Comparison of ENCODE assay signal across 8 cellular contexts in the genomic region with DNA sequence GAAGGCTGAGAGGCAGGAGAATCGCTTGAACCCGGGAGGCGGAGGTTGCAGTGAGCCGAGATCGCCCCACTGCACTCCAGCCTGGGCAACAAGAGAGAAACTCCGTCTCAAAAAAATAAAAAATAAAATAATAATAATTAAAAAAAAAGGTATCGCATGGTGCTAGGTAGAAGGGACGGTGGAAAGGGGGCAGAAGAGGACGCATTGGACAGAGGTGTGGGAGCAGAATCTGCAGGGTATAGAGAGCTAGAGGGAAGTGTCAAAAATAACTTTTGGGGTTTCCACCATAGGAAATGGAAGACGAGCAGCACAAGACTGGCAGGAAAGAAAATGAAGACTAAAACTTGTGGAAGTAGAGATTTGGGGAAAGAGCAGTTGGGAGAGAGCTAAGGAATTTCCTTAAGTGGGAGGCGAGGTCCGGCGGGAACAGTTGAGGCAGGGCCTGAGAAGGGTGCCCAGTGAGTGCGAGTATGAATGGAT. TPM values are rescaled to one million over a fixed set of nuclear protein-coding genes. Genes with fewer than 3 reads are reported as not detected.
DNase-seq lines count a peak whose midpoint lies in the region; ATAC-seq, FAIRE-seq and TF ChIP-seq lines count a peak whose summit lies in the region.

No MANE protein-coding gene starts in this region.

- H3K27ac ChIP-seq in A673 (ENCODE audit: low read depth, low read length, poor library complexity, severe bottlenecking), result peak overlapping the region; percentile 94
- peak overlapping the region; percentile 91 for H3K27ac ChIP-seq in K562 (ENCODE audit: extremely low read depth, low read depth, low read length)
- H3K27ac ChIP-seq in right lobe of liver, result peak overlapping the region; percentile 23 to 92 (median 90)
- peak overlapping the region; percentile 94 to 96 (median 96) for H3K27ac ChIP-seq in upper lobe of left lung

- intact Hi-C loops in A673 (cut with micrococcal nuclease; ENCODE audit: unreplicated experiment) (loop anchor here (5.0 kb wide), 1 partner anchor 106 kb away; a partner anchor contains a TSS), K562 (cut with micrococcal nuclease) (loop anchor here (5.0 kb wide), 2 partner anchors 106 to 286 kb away; a partner anchor contains a TSS), right lobe of liver (cut with DNase I) (no loop called here)

- POLR2A ChIA-PET in A673 (lab: Charles Lee; ENCODE audit: low non-redundant PET) (no interaction called here), K562 (lab: Yijun Ruan, JAX) (interaction anchor here (0.5 to 5.5 kb wide), 6 partner anchors 10 to 128 kb away, joined by 3 to 25 read pairs (median 4); a partner anchor contains a TSS)

- no peak for FAIRE-seq in K562 (lab: Jason Lieb, UNC)

- no peak for TF ChIP-seq RAD21 in K562 (CRISPR knock-in tag; conservative IDR thresholded peaks at IDR 0.05 in 1 of 2, IDR thresholded peaks at IDR 0.05 in 1 of 2)

- H3K36me3 ChIP-seq in A673 (ENCODE audit: insufficient read depth, low read length, poor library complexity, severe bottlenecking) (no peaks in the 10 kb centered on the region), K562 (ENCODE audit: control insufficient read depth, insufficient read depth, low read length) (no peaks in the 10 kb centered on the region), right lobe of liver (no peaks in the 10 kb centered on the region), upper lobe of left lung (no peaks in the 10 kb centered on the region)

- H3K9me3 ChIP-seq in A673 (ENCODE audit: low read depth, low read length, poor library complexity, severe bottlenecking), result no peaks in the 10 kb centered on the region
- H3K9me3 ChIP-seq in K562 (replicated peaks; ENCODE audit: control insufficient read depth, insufficient read depth, low read depth, low read length), result no peaks in the 10 kb centered on the region
- H3K9me3 ChIP-seq in right lobe of liver, result no peaks in the 10 kb centered on the region
- no peaks in the 10 kb centered on the region for H3K9me3 ChIP-seq in upper lobe of left lung

- peaks cover 37% of the 10 kb centered on the region for H4K20me1 ChIP-seq in K562 (replicated peaks; ENCODE audit: control insufficient read depth, insufficient read depth, low read length)

- no peak for TF ChIP-seq EP300 in K562 (IDR thresholded peaks at IDR 0.05; ENCODE audit: low read length)
- no peak for TF ChIP-seq EP300 in upper lobe of left lung (IDR thresholded peaks at IDR 0.05)

- H2AFZ ChIP-seq in K562 (ENCODE audit: low read depth, low read length), result peak overlapping the region; percentile 94

- H3K79me2 ChIP-seq in K562 (ENCODE audit: control insufficient read depth, insufficient read depth, low read length), result peaks cover 44% of the 10 kb centered on the region

- WGBS in K562 (ENCODE audit: insufficient coverage, low coverage, missing lambda C conversion rate), result under 1% methylated on average over 14 of the region's 14 CpGs
- 5% methylated on average over 14 of the region's 14 CpGs for WGBS in right lobe of liver (ENCODE audit: insufficient coverage, low coverage, low lambda C conversion rate, missing lambda C conversion rate)
- 2 to 7% methylated on average over 14 of the region's 14 CpGs for WGBS in upper lobe of left lung, 2 donors

- H3K27me3 ChIP-seq in A673 (replicated peaks; ENCODE audit: insufficient read depth, low read depth, low read length, poor library complexity), result no peaks in the 10 kb centered on the region
- no peaks in the 10 kb centered on the region for H3K27me3 ChIP-seq in K562 (ENCODE audit: control insufficient read depth in 2 of 2, insufficient read depth in 2 of 2, low read length in 2 of 2)
- H3K27me3 ChIP-seq in right lobe of liver, result peaks cover 0 to 4% of the 10 kb centered on the region in 2 donors
- H3K27me3 ChIP-seq in upper lobe of left lung, result peaks cover 0 to 2% (median 0%) of the 10 kb centered on the region in 4 donors

- H3K4me1 ChIP-seq in A673 (ENCODE audit: insufficient read depth, low read length, poor library complexity, severe bottlenecking) (peaks cover 10% of the 10 kb centered on the region), K562 (replicated peaks in 1 of 2; ENCODE audit: control insufficient read depth in 2 of 2, insufficient read depth in 2 of 2, low read length in 2 of 2) (peaks cover 17 to 22% of the 10 kb centered on the region in 2 experiments), right lobe of liver (peaks cover 0 to 39% (median 8%) of the 10 kb centered on the region in 4 donors), upper lobe of left lung (peaks cover 23 to 55% (median 42%) of the 10 kb centered on the region in 4 donors)

- ATAC-seq in HG03196 (IDR thresholded peaks at IDR 0.05; ENCODE audit: unreplicated experiment) (peak; percentile 0), K562 (peak; percentile 4), right lobe of liver (peak in 3 of 4 donors; percentile 2 to 8 (median 2)), upper lobe of left lung (ENCODE audit: low FRiP score in 2 of 2) (peak; percentile 10 to 25)

- CTCF ChIA-PET in A673 (lab: Charles Lee), result no interaction called here
- CTCF ChIA-PET in K562 (lab: Yijun Ruan, JAX; ENCODE audit: low intra/inter-chr PET ratio), result no interaction called here

- in situ Hi-C loops in K562 (cut with MboI), result no loop called here

- H3K4me2 ChIP-seq in K562 (ENCODE audit: insufficient read depth, low read length), result peak overlapping the region; percentile 94

- H3K4me3 ChIP-seq in A673 (ENCODE audit: low read depth, low read length, poor library complexity, severe bottlenecking) (peak overlapping the region; percentile 85), K562 (peak overlapping the region; percentile 82), right lobe of liver (peak overlapping the region; percentile 74 to 88 (median 74)), upper lobe of left lung (peak overlapping the region; percentile 42 to 95 (median 80))

- TF ChIP-seq POLR2A in K562 (conservative IDR thresholded peaks at IDR 0.05) (no peak), right lobe of liver (IDR thresholded peaks at IDR 0.05) (no peak), upper lobe of left lung (IDR thresholded peaks at IDR 0.05) (no peak)

- H3K9ac ChIP-seq in K562 (ENCODE audit: insufficient read depth in 1 of 2, low read depth in 2 of 2, low read length in 2 of 2), result peak overlapping the region; percentile 82 to 99

- DNase-seq in A673 (ENCODE audit: low spot score) (no peak), K562 (ENCODE audit: extremely low read depth in 1 of 4, low spot score in 3 of 4) (no peak), right lobe of liver (no peak), upper lobe of left lung (no peak), NCI-H1105 treated with DMSO at 0.1 percent for 48 hours (lab: John Stamatoyannopoulos, UW) (no peak), NCI-H2196 treated with DMSO at 0.1 percent for 48 hours (lab: John Stamatoyannopoulos, UW; ENCODE audit: unreplicated experiment) (no peak)
- no peak for DNase-seq in stimulated activated CD4-positive, alpha-beta T cell treated with anti-CD3 and anti-CD28 coated beads, Interleukin-2, amount 100 ng/mL, for 24 hours

- TF ChIP-seq CTCF in A673 (conservative IDR thresholded peaks at IDR 0.05; ENCODE audit: low read depth, low read length) (no peak), K562 (IDR thresholded peaks at IDR 0.05 in 2 of 3, conservative IDR thresholded peaks at IDR 0.05 in 1 of 3; ENCODE audit: insufficient read depth in 2 of 3, low read depth in 1 of 3, low read length in 3 of 3) (no peak), right lobe of liver (IDR thresholded peaks at IDR 0.05) (no peak), upper lobe of left lung (IDR thresholded peaks at IDR 0.05) (no peak)

- BruUV-seq in A673 (replicated peaks; lab: Mats Ljungman, UMichigan) (TSS peak; percentile 73), K562 (replicated peaks; lab: Mats Ljungman, UMichigan) (TSS peak; percentile 83)

- peaks cover 7% of the 10 kb centered on the region for H3K9me1 ChIP-seq in K562 (ENCODE audit: control insufficient read depth, insufficient read depth, low read length)

RNA-seq across cellular contexts. Expression of a gene that starts 0.6 kb away (rescaled TPM):
- total RNA-seq in A673 (2021) (45.7 and 47.3 TPM in 2 replicates), K562 (2014; rRNA removed) (41.4 and 42.9 TPM in 2 replicates), K562 (2014; rRNA removed; fragmentation: Illumina TruSeq; extraction: Trizol) (37.7 and 40.0 TPM in 2 replicates), K562 (2015; rRNA removed; fragmentation: Illumina TruSeq; extraction: Trizol) (32.9 and 35.3 TPM in 2 replicates), K562 (2021) (45.5 and 50.1 TPM in 2 replicates), right lobe of liver (10 to 100 TPM in 4 of 6 experiments, 1 to 10 TPM in 2; 8.8 to 12.8 (median 10.9) TPM), upper lobe of left lung (10 to 100 TPM; 15.7 to 33.3 (median 23.4) TPM)
- total RNA-seq in K562 (2011; cell fraction: chromatin; rRNA removed; ENCODE audit: low replicate concordance), result 36.5 and 52.1 TPM in 2 replicates
- 38.4 and 39.7 TPM in 2 replicates for total RNA-seq in K562 (2011; cell fraction: nucleolus; rRNA removed)
- 31.4 and 39.8 TPM in 2 replicates for total RNA-seq in K562 (2011; cell fraction: nucleoplasm; rRNA removed)
- polyA plus RNA-seq in K562 (2011; rRNA removed) (63.2 and 65.6 TPM in 2 replicates), K562 (2014; fragmentation: Illumina TruSeq; extraction: Trizol) (44.1 and 45.3 TPM in 2 replicates), K562 (2014; fragmentation: Nextera tagmentation; extraction: Ambion mirVana) (10 to 100 TPM; 29.4 to 46.0 TPM), K562 (2014; rRNA removed) (42.9 and 51.3 TPM in 2 replicates)
- polyA plus RNA-seq in K562 (2011; cell fraction: cytosol; rRNA removed), result 62.1 and 71.2 TPM in 2 replicates
- 43.0 and 53.8 TPM in 2 replicates for polyA plus RNA-seq in K562 (2011; cell fraction: nucleus; rRNA removed)
- 40.1 and 41.3 TPM in 2 replicates for polyA plus RNA-seq in K562 (2012)
- 70.3 and 71.4 TPM in 2 replicates for polyA minus RNA-seq in K562 (2011; rRNA and poly(A)+ RNA removed)
- polyA minus RNA-seq in K562 (2011; cell fraction: cytosol; rRNA and poly(A)+ RNA removed), result 27.8 and 32.2 TPM in 2 replicates
- polyA minus RNA-seq in K562 (2011; cell fraction: nucleus; rRNA and poly(A)+ RNA removed), result 20.3 and 28.8 TPM in 2 replicates

RNA-seq across cellular contexts. Expression of a gene that starts 11.0 kb away (rescaled TPM):
- total RNA-seq in A673 (2021) (not detected in 2 replicates), K562 (2014; rRNA removed) (not detected in 2 replicates), K562 (2014; rRNA removed; fragmentation: Illumina TruSeq; extraction: Trizol) (not detected in 2 replicates), K562 (2015; rRNA removed; fragmentation: Illumina TruSeq; extraction: Trizol) (not detected in 2 replicates), K562 (2021) (0.27 TPM in 1 of 2 replicates, not detected in the other), right lobe of liver (under 1 TPM in 1 of 6 experiments, not detected in 5; 0.31 TPM), upper lobe of left lung (1 to 10 TPM in 2 of 6 donors, under 1 TPM in 2, not detected in 2; 0.47 to 1.8 (median 1.00) TPM)
- not detected in 2 replicates for total RNA-seq in K562 (2011; cell fraction: chromatin; rRNA removed; ENCODE audit: low replicate concordance)
- total RNA-seq in K562 (2011; cell fraction: nucleolus; rRNA removed), result not detected in 2 replicates
- total RNA-seq in K562 (2011; cell fraction: nucleoplasm; rRNA removed), result not detected in 2 replicates
- polyA plus RNA-seq in K562 (2011; rRNA removed) (0.17 TPM in 1 of 2 replicates, not detected in the other), K562 (2014; fragmentation: Illumina TruSeq; extraction: Trizol) (not detected in 2 replicates), K562 (2014; fragmentation: Nextera tagmentation; extraction: Ambion mirVana) (under 1 TPM in 1 of 2 experiments, not detected in 1; 0.11 TPM), K562 (2014; rRNA removed) (not detected in 2 replicates)
- polyA plus RNA-seq in K562 (2011; cell fraction: cytosol; rRNA removed), result not detected in 2 replicates
- polyA plus RNA-seq in K562 (2011; cell fraction: nucleus; rRNA removed), result not detected in 2 replicates
- 0.12 and 0.26 TPM in 2 replicates for polyA plus RNA-seq in K562 (2012)
- polyA minus RNA-seq in K562 (2011; rRNA and poly(A)+ RNA removed), result not detected in 2 replicates
- polyA minus RNA-seq in K562 (2011; cell fraction: cytosol; rRNA and poly(A)+ RNA removed), result not detected in 2 replicates
- polyA minus RNA-seq in K562 (2011; cell fraction: nucleus; rRNA and poly(A)+ RNA removed), result not detected in 2 replicates

Comparison
In these comparisons a context has a peak if more than half of its experiments do, and no peak if none do; other contexts are left out.
1. intact Hi-C loops: an anchor here in A673 (5.0 kb wide) and K562 (5.0 kb wide); none called in right lobe of liver.